Comparison of ENCODE assay signal across 10 cellular contexts in genomic region chr7:158802535-158803199, GRCh38. TPM values are rescaled to one million over a fixed set of nuclear protein-coding genes. Genes with fewer than 3 reads are reported as not detected.
DNase-seq lines count a peak whose midpoint lies in the region; ATAC-seq, FAIRE-seq and TF ChIP-seq lines count a peak whose summit lies in the region.
"Had no signal": no experiment of that assay in that cellular context is flagged by ENCODE, and none has a peak within 500 bp of the region (broad histone marks: within the 10 kb centered on the region; RNA-seq: fewer than 3 reads in every experiment).

No MANE protein-coding gene starts in this region.

- H3K27me3 ChIP-seq in gastroesophageal sphincter: no peaks in the 10 kb centered on the region
- no peaks in the 10 kb centered on the region for H3K27me3 ChIP-seq in suprapubic skin

- DNase-seq in activated CD4-positive, alpha-beta T cell treated with anti-CD3 and anti-CD28 coated beads for 36 hours: no peak
- DNase-seq in activated CD4-positive, alpha-beta T cell treated with anti-CD3 and anti-CD28 coated beads, Interleukin-2, amount 50 U/mL, for 48 hours: no peak
- no peak for DNase-seq in activated T-helper 2 cell treated with anti-CD3 and anti-CD28 coated beads, Interferon-gamma antibody, Interleukin-2, Interleukin-4, amounts not matched to agents 10 μg/mL and 5 μg/mL and 100 μg/mL, durations not matched to agents 14 hours and 24 hours and 36 hours (ENCODE audit: low spot score)
- DNase-seq in suprapubic skin (ENCODE audit: low spot score in 2 of 2) (no peak), AML-193 (lab: John Stamatoyannopoulos, UW) (no peak), GM12891 (ENCODE audit: insufficient read length, low spot score) (no peak)
- DNase-seq: stimulated activated CD4-positive, alpha-beta T cell treated with anti-CD3 and anti-CD28 coated beads, Interleukin-4, amount 100 ng/mL, for 1 hour had no signal

- TF ChIP-seq EP300 in gastroesophageal sphincter (IDR thresholded peaks at IDR 0.05) (no peak), suprapubic skin (IDR thresholded peaks at IDR 0.05) (no peak)

- H3K36me3 Mint-ChIP-seq in activated CD4-positive, alpha-beta T cell treated with anti-CD3 and anti-CD28 coated beads for 36 hours (ENCODE audit: low read depth): peaks cover 39% of the 10 kb centered on the region
- H3K36me3 Mint-ChIP-seq in activated T-helper 2 cell treated with anti-CD3 and anti-CD28 coated beads, Interferon-gamma antibody, Interleukin-2, Interleukin-4, amounts not matched to agents 10 μg/mL and 5 μg/mL and 100 μg/mL, durations not matched to agents 14 hours and 24 hours and 36 hours (ENCODE audit: low read depth): peaks cover 55% of the 10 kb centered on the region

- peak overlapping the region; percentile 1 for H3K4me3 Mint-ChIP-seq in activated CD4-positive, alpha-beta T cell treated with anti-CD3 and anti-CD28 coated beads for 36 hours
- peak overlapping the region; percentile 30 for H3K4me3 Mint-ChIP-seq in activated T-helper 2 cell treated with anti-CD3 and anti-CD28 coated beads, Interferon-gamma antibody, Interleukin-2, Interleukin-4, amounts not matched to agents 10 μg/mL and 5 μg/mL and 100 μg/mL, durations not matched to agents 14 hours and 24 hours and 36 hours (ENCODE audit: low read depth)

- peaks cover 18 to 80% (median 23%) of the 10 kb centered on the region in 3 donors for H3K4me1 ChIP-seq in gastroesophageal sphincter
- peaks cover 17% of the 10 kb centered on the region for H3K4me1 ChIP-seq in suprapubic skin

- H3K27ac ChIP-seq in gastroesophageal sphincter: peak overlapping the region; percentile 48 to 71 (median 64)
- H3K27ac ChIP-seq in suprapubic skin: peak overlapping the region; percentile 31
- H3K27ac ChIP-seq: HL-60 had no signal

- POLR2A ChIA-PET in activated CD4-positive, alpha-beta T cell treated with anti-CD3 and anti-CD28 coated beads for 36 hours (lab: Charles Lee): no interaction called here

- TF ChIP-seq POLR2A in gastroesophageal sphincter (IDR thresholded peaks at IDR 0.05) (no peak), suprapubic skin (IDR thresholded peaks at IDR 0.05) (no peak), GM12891 (IDR thresholded peaks at IDR 0.05; ENCODE audit: low read depth, low read length) (no peak)

- no peaks in the 10 kb centered on the region for H3K27me3 Mint-ChIP-seq in activated CD4-positive, alpha-beta T cell treated with anti-CD3 and anti-CD28 coated beads for 36 hours
- no peaks in the 10 kb centered on the region for H3K27me3 Mint-ChIP-seq in activated T-helper 2 cell treated with anti-CD3 and anti-CD28 coated beads, Interferon-gamma antibody, Interleukin-2, Interleukin-4, amounts not matched to agents 10 μg/mL and 5 μg/mL and 100 μg/mL, durations not matched to agents 14 hours and 24 hours and 36 hours (ENCODE audit: low read depth)

- peaks cover 5% of the 10 kb centered on the region for H3K9me3 Mint-ChIP-seq in activated CD4-positive, alpha-beta T cell treated with anti-CD3 and anti-CD28 coated beads for 36 hours (ENCODE audit: low read depth)
- H3K9me3 Mint-ChIP-seq in activated T-helper 2 cell treated with anti-CD3 and anti-CD28 coated beads, Interferon-gamma antibody, Interleukin-2, Interleukin-4, amounts not matched to agents 10 μg/mL and 5 μg/mL and 100 μg/mL, durations not matched to agents 14 hours and 24 hours and 36 hours: peaks cover 9% of the 10 kb centered on the region

- H3K27ac Mint-ChIP-seq in activated CD4-positive, alpha-beta T cell treated with anti-CD3 and anti-CD28 coated beads for 36 hours: peak overlapping the region; percentile 58
- H3K27ac Mint-ChIP-seq in activated T-helper 2 cell treated with anti-CD3 and anti-CD28 coated beads, Interferon-gamma antibody, Interleukin-2, Interleukin-4, amounts not matched to agents 10 μg/mL and 5 μg/mL and 100 μg/mL, durations not matched to agents 14 hours and 24 hours and 36 hours: peak overlapping the region; percentile 28

- TF ChIP-seq CTCF in gastroesophageal sphincter (IDR thresholded peaks at IDR 0.05): no peak
- TF ChIP-seq CTCF in suprapubic skin (IDR thresholded peaks at IDR 0.05): no peak

- H3K36me3 ChIP-seq in gastroesophageal sphincter (peaks cover 0 to 13% of the 10 kb centered on the region in 2 donors), suprapubic skin (peaks cover 3% of the 10 kb centered on the region)

- WGBS in gastroesophageal sphincter (ENCODE audit: low coverage in 1 of 2), 2 donors: 80% methylated on average over 5 of the region's 5 CpGs; no CpG with 5 or more reads in 1 of the 2 donors
- 56% methylated on average over 5 of the region's 5 CpGs for WGBS in suprapubic skin

- H3K4me3 ChIP-seq in gastroesophageal sphincter (no peak overlapping the region), suprapubic skin (no peak overlapping the region)

- H3K9me3 ChIP-seq in gastroesophageal sphincter (no peaks in the 10 kb centered on the region), suprapubic skin (no peaks in the 10 kb centered on the region)

- peaks cover 52% of the 10 kb centered on the region for H3K4me1 Mint-ChIP-seq in activated CD4-positive, alpha-beta T cell treated with anti-CD3 and anti-CD28 coated beads for 36 hours
- H3K4me1 Mint-ChIP-seq in activated T-helper 2 cell treated with anti-CD3 and anti-CD28 coated beads, Interferon-gamma antibody, Interleukin-2, Interleukin-4, amounts not matched to agents 10 μg/mL and 5 μg/mL and 100 μg/mL, durations not matched to agents 14 hours and 24 hours and 36 hours (ENCODE audit: low read depth): peaks cover 30% of the 10 kb centered on the region

- FAIRE-seq in GM12891 (lab: Jason Lieb, UNC): no peak

- no peak for ATAC-seq in activated CD4-positive, alpha-beta T cell treated with anti-CD3 and anti-CD28 coated beads for 36 hours
- ATAC-seq in gastroesophageal sphincter: peak; percentile 41
- no peak for ATAC-seq in HG02759 (IDR thresholded peaks at IDR 0.05; ENCODE audit: unreplicated experiment)

- CTCF ChIA-PET in activated CD4-positive, alpha-beta T cell treated with anti-CD3 and anti-CD28 coated beads for 36 hours (lab: Charles Lee): no interaction called here

- intact Hi-C loops in activated CD4-positive, alpha-beta T cell treated with anti-CD3 and anti-CD28 coated beads for 36 hours (cut with DNase I, micrococcal nuclease): no loop called here
- intact Hi-C loops in activated T-helper 2 cell treated with anti-CD3 and anti-CD28 coated beads, Interferon-gamma antibody, Interleukin-2, Interleukin-4, amounts not matched to agents 10 μg/mL and 5 μg/mL and 100 μg/mL, durations not matched to agents 14 hours and 24 hours and 36 hours (cut with micrococcal nuclease): no loop called here

TF ChIP-seq in GM12891, 5 proteins besides CTCF, POLR2A, EP300 and RAD21:
- TF ChIP-seq POU2F2 (IDR thresholded peaks at IDR 0.05; ENCODE audit: low read depth, low read length) (no peak), TAF1 (IDR thresholded peaks at IDR 0.05; ENCODE audit: low read depth, low read length) (no peak), POLR2AphosphoS5 (IDR thresholded peaks at IDR 0.05; ENCODE audit: low read depth, low read length) (no peak), SPI1 (IDR thresholded peaks at IDR 0.05; ENCODE audit: low read depth, low read length) (no peak), PAX5 (IDR thresholded peaks at IDR 0.05; ENCODE audit: insufficient read depth, low read length, severe bottlenecking) (no peak)
TF ChIP-seq in GM12891: peak in this region for 0.

RNA-seq across cellular contexts. Expression of gene ESYT2, which starts 26.6 kb away (rescaled TPM):
- total RNA-seq in activated CD4-positive, alpha-beta T cell treated with anti-CD3 and anti-CD28 coated beads for 36 hours: 10 to 100 TPM; 68.5 to 73.7 TPM
- total RNA-seq in activated T-helper 2 cell treated with anti-CD3 and anti-CD28 coated beads, Interferon-gamma antibody, Interleukin-2, Interleukin-4, amounts not matched to agents 10 μg/mL and 5 μg/mL and 100 μg/mL, durations not matched to agents 14 hours and 24 hours and 36 hours: 62.4 and 64.2 TPM in 2 replicates
- total RNA-seq in gastroesophageal sphincter (100 to 1,000 TPM; 209 to 286 (median 230) TPM), suprapubic skin (10 to 100 TPM; 68.3 to 95.8 (median 82.6) TPM)
- 15.4 TPM for polyA plus RNA-seq in GM12891 (2012; ENCODE audit: low read depth, missing spikeins)

RNA-seq across cellular contexts. Expression of gene DYNC2I1, which starts 53.7 kb away (rescaled TPM):
- 10 to 100 TPM; 14.0 to 15.2 TPM for total RNA-seq in activated CD4-positive, alpha-beta T cell treated with anti-CD3 and anti-CD28 coated beads for 36 hours
- total RNA-seq in activated T-helper 2 cell treated with anti-CD3 and anti-CD28 coated beads, Interferon-gamma antibody, Interleukin-2, Interleukin-4, amounts not matched to agents 10 μg/mL and 5 μg/mL and 100 μg/mL, durations not matched to agents 14 hours and 24 hours and 36 hours: 13.6 and 14.9 TPM in 2 replicates
- total RNA-seq in gastroesophageal sphincter (10 to 100 TPM; 11.6 to 36.9 (median 23.4) TPM), suprapubic skin (10 to 100 TPM in 2 of 4 donors, 1 to 10 TPM in 2; 7.2 to 33.5 (median 9.3) TPM)
- polyA plus RNA-seq in GM12891 (2012; ENCODE audit: low read depth, missing spikeins): 7.6 TPM
